13 cellular contexts compared by ENCODE assay signal in the genomic region with DNA sequence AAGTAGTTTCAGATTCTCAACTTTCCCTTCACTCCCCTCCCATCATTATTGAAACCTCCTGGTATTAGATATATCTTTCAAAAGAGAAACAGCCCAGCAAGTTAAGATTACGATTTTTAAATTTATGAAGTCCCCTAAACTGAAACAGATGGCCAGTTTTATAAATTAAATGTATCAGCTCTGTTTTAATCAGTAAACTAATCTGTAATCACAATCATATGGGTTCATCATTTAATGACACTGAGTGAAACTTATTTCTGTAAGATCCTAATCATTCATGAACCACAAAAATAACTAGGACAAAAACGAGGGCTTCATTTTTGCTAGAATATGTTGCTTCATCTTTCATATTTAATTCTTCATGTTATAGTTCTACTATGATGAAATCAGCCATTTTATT.
A peak's percentile ranks its signal among the peaks of the same experiment; 100 is the strongest.
DNase-seq lines count a peak whose midpoint lies in the region; FAIRE-seq and TF ChIP-seq lines count a peak whose summit lies in the region.
"Had no signal": no experiment of that assay in that cellular context is flagged by ENCODE, and none has a peak within 500 bp of the region (broad histone marks: within the 10 kb centered on the region; RNA-seq: fewer than 3 reads in every experiment).

No MANE protein-coding gene starts in this region.

- no peak overlapping the region for H4K8ac ChIP-seq in H9 (replicated peaks; ENCODE audit: insufficient read length, low read depth, low read length)

- H3T11ph ChIP-seq in H9 (ENCODE audit: low read length): no peak overlapping the region

- no peak overlapping the region for H3K4ac ChIP-seq in H9 (ENCODE audit: low read depth, low read length)

- H3K27me3 Mint-ChIP-seq in H9 (ENCODE audit: low read depth): no peaks in the 10 kb centered on the region
- H3K27me3 Mint-ChIP-seq: IgD-negative memory B cell had no signal

- no peak overlapping the region for H2BK20ac ChIP-seq in H9 (ENCODE audit: low read depth, low read length, poor library complexity, severe bottlenecking)

- H2AFZ ChIP-seq in osteoblast (ENCODE audit: low read length): no peak overlapping the region
- no peak overlapping the region for H2AFZ ChIP-seq in H9 (ENCODE audit: low read length)

- no peak overlapping the region for H3K18ac ChIP-seq in H9 (ENCODE audit: insufficient read length, low read depth, low read length)

- H3K4me1 ChIP-seq in osteoblast (ENCODE audit: insufficient read depth, low read length) (peaks cover 25% of the 10 kb centered on the region), H9 (ENCODE audit: insufficient read depth, low read length) (no peaks in the 10 kb centered on the region), adrenal gland (replicated peaks in 1 of 2) (no peaks in the 10 kb centered on the region)
- H3K4me1 ChIP-seq: BLaER1, Caco-2 had no signal

- no peaks in the 10 kb centered on the region for H3K79me1 ChIP-seq in H9 (ENCODE audit: insufficient read depth, low read depth, low read length, poor library complexity, severe bottlenecking)

- H3K79me2 ChIP-seq in osteoblast (ENCODE audit: insufficient read depth, low read length): peaks cover 25% of the 10 kb centered on the region
- no peaks in the 10 kb centered on the region for H3K79me2 ChIP-seq in H9 (ENCODE audit: insufficient read depth, low read length)

- H3K56ac ChIP-seq in H9 (ENCODE audit: insufficient read length, low read depth, low read length): no peak overlapping the region

- TF ChIP-seq POLR2A in adrenal gland (IDR thresholded peaks at IDR 0.05): no peak

- no peaks in the 10 kb centered on the region; a peak in 1 of 7 replicates for H3K36me3 Mint-ChIP-seq in H9 (ENCODE audit: insufficient read depth in 1 of 3, low read depth in 3 of 3)
- H3K36me3 Mint-ChIP-seq: CD8-positive, alpha-beta memory T cell had no signal

- no peaks in the 10 kb centered on the region for H3K23me2 ChIP-seq in H9 (ENCODE audit: insufficient read length, low read depth, low read length, poor library complexity, severe bottlenecking)

- H3K23ac ChIP-seq in H9 (ENCODE audit: insufficient read length, low read depth, low read length): no peak overlapping the region

- no peak overlapping the region for H2AK5ac ChIP-seq in H9 (ENCODE audit: insufficient read length, low read length)

- H3K4me2 ChIP-seq in osteoblast (ENCODE audit: insufficient read depth, low read length) (no peak overlapping the region), H9 (ENCODE audit: insufficient read depth, insufficient read length, low read length) (no peak overlapping the region)
- H3K4me2 ChIP-seq: A549, BLaER1 had no signal

- H3K27ac ChIP-seq in SK-N-MC: peak overlapping the region; percentile 72
- H3K27ac ChIP-seq in osteoblast (ENCODE audit: low read depth, low read length): peak overlapping the region; percentile 32
- H3K27ac ChIP-seq in H9 (ENCODE audit: insufficient read length, low read depth, low read length): no peak overlapping the region
- H3K27ac ChIP-seq in adrenal gland: no peak overlapping the region
- H3K27ac ChIP-seq: A549, BLaER1 had no signal

- no CpG with 5 or more reads among the region's 2 CpGs for WGBS in H9 (ENCODE audit: extremely low coverage, insufficient read length, low lambda C conversion rate)
- 73 to 79% (median 74%) methylated on average over 2 of the region's 2 CpGs for WGBS in adrenal gland, 4 donors

- H4K20me1 ChIP-seq in osteoblast (ENCODE audit: insufficient read depth, low read length) (no peaks in the 10 kb centered on the region), H9 (ENCODE audit: control insufficient read depth, insufficient read depth, insufficient read length) (no peaks in the 10 kb centered on the region)
- H4K20me1 ChIP-seq: BLaER1 had no signal

- no peak overlapping the region for H2BK5ac ChIP-seq in H9 (ENCODE audit: insufficient read length, low read length)

- no peak overlapping the region for H4K5ac ChIP-seq in H9 (ENCODE audit: insufficient read length, low read depth, low read length)

- no peak overlapping the region for H3K27ac Mint-ChIP-seq in H9
- H3K27ac Mint-ChIP-seq: CD8-positive, alpha-beta memory T cell; IgD-negative memory B cell had no signal

- no peak for TF ChIP-seq CTCF in osteoblast (IDR thresholded peaks at IDR 0.05; ENCODE audit: extremely low read depth, low read depth, low read length)
- no peak for TF ChIP-seq CTCF in H9 (conservative IDR thresholded peaks at IDR 0.05)
- TF ChIP-seq CTCF in adrenal gland (IDR thresholded peaks at IDR 0.05): no peak

- H2BK15ac ChIP-seq in H9 (ENCODE audit: low read depth, low read length): no peak overlapping the region

- peak; percentile 82 for FAIRE-seq in endometrium (lab: Jason Lieb, UNC)
- FAIRE-seq: A549 had no signal

- H3K9ac ChIP-seq in SK-N-MC (ENCODE audit: insufficient read length) (peak overlapping the region; percentile 15), H9 (ENCODE audit: extremely low read depth, insufficient read length, low read length) (no peak overlapping the region)
- H3K9ac ChIP-seq: BLaER1 had no signal

- no peak for DNase-seq in SK-N-MC (ENCODE audit: low read depth, low spot score)
- DNase-seq in osteoblast (ENCODE audit: insufficient read length, low spot score, missing footprints): no peak
- DNase-seq in cerebellar cortex (ENCODE audit: low spot score): no peak
- no peak for DNase-seq in H9
- no peak for DNase-seq in AML-193 (lab: John Stamatoyannopoulos, UW)
- DNase-seq in adrenal gland: no peak
- DNase-seq: Caco-2; CD8-positive, alpha-beta memory T cell; DMS 273 treated with DMSO at 0.1 percent for 48 hours had no signal

- H3K4me1 Mint-ChIP-seq in H9: peaks cover 8 to 11% of the 10 kb centered on the region in 2 experiments
- H3K4me1 Mint-ChIP-seq: CD8-positive, alpha-beta memory T cell; IgD-negative memory B cell had no signal

- no peak overlapping the region for H2BK120ac ChIP-seq in H9 (ENCODE audit: low read depth, low read length, poor library complexity, severe bottlenecking)

- H3K9me3 ChIP-seq in SK-N-MC (ENCODE audit: low read depth, low read length) (no peaks in the 10 kb centered on the region), osteoblast (ENCODE audit: low read depth, low read length) (no peaks in the 10 kb centered on the region), H9 (ENCODE audit: control insufficient read depth, low read depth, low read length) (no peaks in the 10 kb centered on the region), adrenal gland (replicated peaks in 1 of 3) (no peaks in the 10 kb centered on the region)
- H3K9me3 ChIP-seq: A549, BLaER1, Caco-2 had no signal

- intact Hi-C loops in adrenal gland (cut with DNase I): no loop called here

- H2BK12ac ChIP-seq in H9 (ENCODE audit: insufficient read length, low read depth, low read length): no peak overlapping the region

- no peaks in the 10 kb centered on the region for H3K9me3 Mint-ChIP-seq in H9
- H3K9me3 Mint-ChIP-seq: IgD-negative memory B cell had no signal

- H3K36me3 ChIP-seq in SK-N-MC (ENCODE audit: insufficient read depth, low read length): no peaks in the 10 kb centered on the region; the same call in 1 of the 2 replicates
- H3K36me3 ChIP-seq in osteoblast (ENCODE audit: insufficient read depth, low read length): peaks cover 62% of the 10 kb centered on the region
- H3K36me3 ChIP-seq in adrenal gland (replicated peaks in 1 of 2): peaks cover 0 to 3% of the 10 kb centered on the region in 2 donors
- H3K36me3 ChIP-seq: BLaER1 had no signal

- H3K4me3 Mint-ChIP-seq in H9: no peak overlapping the region
- H3K4me3 Mint-ChIP-seq: CD8-positive, alpha-beta memory T cell; IgD-negative memory B cell had no signal

- no peak overlapping the region for H3K14ac ChIP-seq in H9 (ENCODE audit: insufficient read depth, low read length)

- H3K27me3 ChIP-seq in osteoblast (ENCODE audit: insufficient read depth, low read length) (no peaks in the 10 kb centered on the region), H9 (ENCODE audit: insufficient read depth, low read length) (no peaks in the 10 kb centered on the region), adrenal gland (no peaks in the 10 kb centered on the region)
- H3K27me3 ChIP-seq: BLaER1 had no signal

- H4K91ac ChIP-seq in H9 (ENCODE audit: insufficient read length, low read depth, low read length): no peak overlapping the region

- H3K4me3 ChIP-seq in SK-N-MC (peak overlapping the region; percentile 61), osteoblast (ENCODE audit: insufficient read depth, low read length) (no peak overlapping the region), adrenal gland (no peak overlapping the region)
- H3K4me3 ChIP-seq: A549, BLaER1 had no signal

Comparison
In these comparisons a context has a peak if more than half of its experiments do, and no peak if none do; other contexts are left out.
1. H3K27ac ChIP-seq: peak in SK-N-MC (single experiment) and osteoblast (single experiment); none in H9 (single experiment) and adrenal gland (0 of 5).